Comparison of ENCODE assay signal across 9 cellular contexts in the genomic region with DNA sequence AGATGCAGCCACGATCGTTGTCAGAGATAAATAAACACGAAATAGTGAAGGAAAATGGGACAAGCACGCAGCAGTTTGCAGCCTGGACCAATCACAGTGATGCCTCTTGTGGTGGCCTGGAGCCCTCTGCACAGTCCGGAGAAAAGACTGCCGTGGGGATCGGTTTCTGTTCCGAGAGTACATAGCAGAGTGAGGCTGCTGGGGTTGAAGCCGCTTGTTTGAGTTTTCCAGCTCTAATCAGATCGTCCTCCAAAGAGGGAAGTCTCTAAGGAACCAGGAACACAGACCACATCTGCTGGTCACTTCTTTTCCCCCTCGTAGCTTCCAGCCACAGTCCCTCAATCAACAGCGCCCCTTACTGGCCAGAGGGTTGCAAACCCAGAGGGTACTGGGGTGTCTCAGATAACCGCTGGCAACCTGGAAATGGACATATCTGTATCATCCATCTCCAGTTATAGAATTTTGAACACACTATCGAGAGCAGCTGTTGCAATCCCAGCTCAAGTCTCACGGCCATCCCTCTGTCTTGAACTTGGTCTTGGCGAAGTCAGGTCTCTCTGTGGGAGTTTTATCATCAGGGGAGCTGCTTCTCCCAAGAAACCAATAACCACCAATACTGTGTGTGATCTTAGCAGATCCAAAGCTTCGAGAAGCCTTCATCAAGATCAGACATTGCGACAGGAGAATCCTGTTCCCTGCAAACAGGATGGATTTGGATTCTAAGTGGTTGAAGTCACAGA. TPM values are rescaled to one million over a fixed set of nuclear protein-coding genes. Genes with fewer than 3 reads are reported as not detected.
DNase-seq lines count a peak whose midpoint lies in the region; ATAC-seq, FAIRE-seq and TF ChIP-seq lines count a peak whose summit lies in the region.
"Had no signal": no experiment of that assay in that cellular context is flagged by ENCODE, and none has a peak within 500 bp of the region (broad histone marks: within the 10 kb centered on the region; RNA-seq: fewer than 3 reads in every experiment).

No MANE protein-coding gene starts in this region.

- no peaks in the 10 kb centered on the region for H3K36me3 Mint-ChIP-seq in CD4-positive, alpha-beta memory T cell
- H3K36me3 Mint-ChIP-seq in activated CD8-positive, alpha-beta T cell treated with anti-CD3 and anti-CD28 coated beads for 36 hours (ENCODE audit: low read depth), result no peaks in the 10 kb centered on the region

- no peak overlapping the region for H3K27ac ChIP-seq in CD4-positive, alpha-beta memory T cell (ENCODE audit: low read depth, low read length)
- H3K27ac ChIP-seq in sigmoid colon, result no peak overlapping the region

- peak; percentile 52 for FAIRE-seq in H54 (lab: Jason Lieb, UNC)

- POLR2A ChIA-PET in CD4-positive, alpha-beta memory T cell (lab: Charles Lee; ENCODE audit: partially characterized antibody), result no interaction called here
- POLR2A ChIA-PET in activated CD8-positive, alpha-beta T cell treated with anti-CD3 and anti-CD28 coated beads for 36 hours (lab: Charles Lee), result no interaction called here

- TF ChIP-seq POLR2A in H54 (IDR thresholded peaks at IDR 0.05; ENCODE audit: low read depth, low read length) (no peak), sigmoid colon (IDR thresholded peaks at IDR 0.05) (no peak)

- 4 to 11% methylated on average over 18 of the region's 18 CpGs for WGBS in sigmoid colon, 2 donors

- peak; percentile 83 for TF ChIP-seq CTCF in activated CD8-positive, alpha-beta T cell treated with anti-CD3 and anti-CD28 coated beads for 36 hours (IDR thresholded peaks at IDR 0.05)
- TF ChIP-seq CTCF in sigmoid colon (IDR thresholded peaks at IDR 0.05), result peak in 2 of 4 experiments; percentile 28 to 29

- peak; percentile 31 to 48 (median 41) for DNase-seq in CD4-positive, alpha-beta memory T cell
- DNase-seq in H54 (ENCODE audit: insufficient read length, low spot score) (peak; percentile 84), NCI-H345 treated with DMSO at 0.1 percent for 48 hours (lab: John Stamatoyannopoulos, UW; ENCODE audit: unreplicated experiment) (peak; percentile 70), medulla oblongata (ENCODE audit: extremely low spot score) (peak; percentile 97), sigmoid colon (no peak)
- peak; percentile 77 for DNase-seq in activated CD8-positive, alpha-beta T cell treated with anti-CD3 and anti-CD28 coated beads for 36 hours
- peak; percentile 49 for DNase-seq in effector CD8-positive, alpha-beta T cell (lab: John Stamatoyannopoulos, UW)
- DNase-seq in stimulated activated CD8-positive, alpha-beta memory T cell treated with anti-CD3 and anti-CD28 coated beads, Interleukin-12 subunit alpha, Interleukin-12 subunit beta, amount 100 ng/mL, for 1 hour (ENCODE audit: low read depth), result peak; percentile 36

- H3K36me3 ChIP-seq in CD4-positive, alpha-beta memory T cell (ENCODE audit: insufficient read depth, low read length), result no peaks in the 10 kb centered on the region
- H3K36me3 ChIP-seq in sigmoid colon, result no peaks in the 10 kb centered on the region

- peaks cover 7% of the 10 kb centered on the region for H3K4me1 ChIP-seq in CD4-positive, alpha-beta memory T cell (ENCODE audit: insufficient read depth, low read length)
- H3K4me1 ChIP-seq in sigmoid colon, result peaks cover 0 to 6% (median 0%) of the 10 kb centered on the region in 4 donors

- no peaks in the 10 kb centered on the region for H3K9me3 ChIP-seq in CD4-positive, alpha-beta memory T cell (ENCODE audit: control insufficient read depth in 1 of 2, low read length in 2 of 2)
- no peaks in the 10 kb centered on the region for H3K9me3 ChIP-seq in sigmoid colon

- ATAC-seq in activated CD8-positive, alpha-beta T cell treated with anti-CD3 and anti-CD28 coated beads for 36 hours, result peak; percentile 86

- no peaks in the 10 kb centered on the region for H3K27me3 ChIP-seq in CD4-positive, alpha-beta memory T cell (ENCODE audit: insufficient read depth, low read length)
- peaks cover 4 to 27% (median 19%) of the 10 kb centered on the region in 3 donors for H3K27me3 ChIP-seq in sigmoid colon

- peaks cover 12 to 25% of the 10 kb centered on the region in 2 donors for H3K27me3 Mint-ChIP-seq in CD4-positive, alpha-beta memory T cell
- peaks cover 23% of the 10 kb centered on the region for H3K27me3 Mint-ChIP-seq in activated CD8-positive, alpha-beta T cell treated with anti-CD3 and anti-CD28 coated beads for 36 hours

- no peak overlapping the region for H3K27ac Mint-ChIP-seq in CD4-positive, alpha-beta memory T cell
- H3K27ac Mint-ChIP-seq in activated CD8-positive, alpha-beta T cell treated with anti-CD3 and anti-CD28 coated beads for 36 hours, result no peak overlapping the region

- H3K9me3 Mint-ChIP-seq in CD4-positive, alpha-beta memory T cell, result no peaks in the 10 kb centered on the region
- H3K9me3 Mint-ChIP-seq in activated CD8-positive, alpha-beta T cell treated with anti-CD3 and anti-CD28 coated beads for 36 hours, result no peaks in the 10 kb centered on the region

- H3K4me3 ChIP-seq in CD4-positive, alpha-beta memory T cell (ENCODE audit: low read length in 2 of 2), result peak overlapping the region in 1 of 2 donors; percentile 20
- H3K4me3 ChIP-seq in sigmoid colon, result peak overlapping the region in 2 of 4 donors; percentile 35 to 36

- TF ChIP-seq EP300 in sigmoid colon (IDR thresholded peaks at IDR 0.05), result no peak

- intact Hi-C loops in CD4-positive, alpha-beta memory T cell (cut with micrococcal nuclease), result loop anchor here (1.0 to 2.0 kb wide), 5 partner anchors 70 to 295 kb away; no protein-coding TSS in a partner anchor
- intact Hi-C loops in activated CD8-positive, alpha-beta T cell treated with anti-CD3 and anti-CD28 coated beads for 36 hours (cut with micrococcal nuclease), result loop anchor here (10.0 kb wide), 3 partner anchors 103 to 293 kb away; a partner anchor contains a TSS
- intact Hi-C loops in sigmoid colon (cut with DNase I), result loop anchor here (5.0 kb wide), 1 partner anchor 185 kb away; no protein-coding TSS in a partner anchor

- CTCF ChIA-PET in CD4-positive, alpha-beta memory T cell (lab: Charles Lee; ENCODE audit: partially characterized antibody), result interaction anchor here (0.6 to 4.3 kb wide), 19 partner anchors 16 to 486 kb away, joined by 3 to 29 read pairs (median 3); no protein-coding TSS in a partner anchor
- CTCF ChIA-PET in activated CD8-positive, alpha-beta T cell treated with anti-CD3 and anti-CD28 coated beads for 36 hours (lab: Charles Lee), result interaction anchor here (0.6 to 3.5 kb wide), 43 partner anchors 8 to 444 kb away, joined by 3 to 20 read pairs (median 3); a partner anchor contains a TSS

- peak overlapping the region in 7 of 8 donors; percentile 73 to 82 (median 75) for H3K4me3 Mint-ChIP-seq in CD4-positive, alpha-beta memory T cell
- H3K4me3 Mint-ChIP-seq in activated CD8-positive, alpha-beta T cell treated with anti-CD3 and anti-CD28 coated beads for 36 hours, result peak overlapping the region; percentile 60

- peaks cover 4 to 7% (median 6%) of the 10 kb centered on the region in 4 donors for H3K4me1 Mint-ChIP-seq in CD4-positive, alpha-beta memory T cell
- H3K4me1 Mint-ChIP-seq in activated CD8-positive, alpha-beta T cell treated with anti-CD3 and anti-CD28 coated beads for 36 hours (ENCODE audit: low read depth), result peaks cover 4% of the 10 kb centered on the region

RNA-seq across cellular contexts. Expression of a gene that starts 57.4 kb away (rescaled TPM):
- total RNA-seq in CD4-positive, alpha-beta memory T cell, result not detected
- not detected for polyA plus RNA-seq in CD4-positive, alpha-beta memory T cell
- total RNA-seq in activated CD8-positive, alpha-beta T cell treated with anti-CD3 and anti-CD28 coated beads for 36 hours, result under 1 TPM in 1 of 2 experiments, not detected in 1; 0.61 TPM
- total RNA-seq in sigmoid colon, result not detected
- not detected for polyA plus RNA-seq in sigmoid colon
- total RNA-seq: T-helper 2 cell treated with Interferon-gamma antibody and Interleukin-4, amounts not matched to agents 100 ng/mL and 5 ng/mL, for 36 hours had no signal
